17 cellular contexts compared by ENCODE assay signal in the genomic region with DNA sequence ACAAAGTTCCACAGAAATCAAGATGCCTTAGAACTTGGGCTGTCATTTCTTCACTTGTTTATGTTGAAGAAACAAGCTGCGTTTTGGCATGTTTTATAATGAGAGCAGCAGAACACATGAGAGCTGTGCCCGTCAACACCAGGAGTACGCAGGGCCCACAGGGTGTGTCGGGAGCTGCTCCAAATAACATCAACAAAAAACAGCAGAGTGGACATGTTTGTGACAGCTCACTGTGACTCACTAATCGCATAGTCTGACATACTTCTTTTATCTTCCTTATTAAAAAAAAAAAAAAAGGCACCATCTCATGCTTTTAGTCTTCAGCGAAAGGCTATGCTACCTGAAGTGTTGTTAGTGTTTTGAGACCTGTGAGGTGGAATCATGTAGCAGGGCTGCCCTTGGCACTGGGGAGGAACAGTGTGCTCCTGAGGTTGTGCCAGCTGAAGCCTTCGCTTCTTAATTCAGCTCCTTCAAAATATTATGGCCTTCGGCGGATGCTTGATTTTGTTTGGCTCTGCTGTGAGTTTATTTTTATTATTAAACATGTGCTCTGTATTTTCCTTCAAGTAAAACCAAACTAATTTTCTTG. TPM values are rescaled to one million over a fixed set of nuclear protein-coding genes. Genes with fewer than 3 reads are reported as not detected.
DNase-seq lines count a peak whose midpoint lies in the region; ATAC-seq lines count a peak whose summit lies in the region.
"Had no signal": no experiment of that assay in that cellular context is flagged by ENCODE, and none has a peak within 500 bp of the region (broad histone marks: within the 10 kb centered on the region; RNA-seq: fewer than 3 reads in every experiment).

No MANE protein-coding gene starts in this region.

- in situ Hi-C loops in Caki2 (cut with HindIII; ENCODE audit: low pct_unique_long_range_greater_than_20kb, low sequenced_read_pairs) = no loop called here

- H3K4me1 ChIP-seq in esophagus (ENCODE audit: control insufficient read depth in 2 of 2, insufficient read depth in 2 of 2, low read length in 1 of 2) = peaks cover 0 to 4% of the 10 kb centered on the region in 2 donors
- H3K4me1 ChIP-seq: gastrocnemius medialis had no signal

- H3K4me3 Mint-ChIP-seq in stimulated activated effector memory CD8-positive, alpha-beta T cell treated with anti-CD3 and anti-CD28 coated beads, Interleukin-12 subunit alpha, Interleukin-12 subunit beta, amount 100 ng/mL, for 72 hours = no peak overlapping the region
- H3K4me3 Mint-ChIP-seq: activated naive CD8-positive, alpha-beta T cell treated with anti-CD3 and anti-CD28 coated beads, Interleukin-2, amount 10 ng/mL, durations not matched to agents 7 days and 5 days; CD8-positive, alpha-beta T cell; natural killer cell treated with Interleukin-12 subunit alpha and Interleukin-12 subunit beta and Interleukin-15 and Interleukin-18, amount 100 ng/mL, for 72 hours; stimulated activated naive CD8-positive, alpha-beta T cell treated with anti-CD3 and anti-CD28 coated beads, Interleukin-15, Interleukin-2, amounts not matched to agents 100 ng/mL and 50 ng/mL, for 24 hours had no signal

- H3K4me1 Mint-ChIP-seq in stimulated activated effector memory CD8-positive, alpha-beta T cell treated with anti-CD3 and anti-CD28 coated beads, Interleukin-12 subunit alpha, Interleukin-12 subunit beta, amount 100 ng/mL, for 72 hours = no peaks in the 10 kb centered on the region
- H3K4me1 Mint-ChIP-seq: activated naive CD8-positive, alpha-beta T cell treated with anti-CD3 and anti-CD28 coated beads, Interleukin-2, amount 10 ng/mL, durations not matched to agents 7 days and 5 days had no signal

- WGBS in esophagus, 2 donors = 44 to 65% methylated on average over 9 of the region's 9 CpGs

- no peak overlapping the region for H3K4me3 ChIP-seq in esophagus (ENCODE audit: low read depth in 1 of 2, low read length in 2 of 2)
- H3K4me3 ChIP-seq: gastrocnemius medialis, GM12878 had no signal

- no peaks in the 10 kb centered on the region for H3K9me3 Mint-ChIP-seq in stimulated activated effector memory CD8-positive, alpha-beta T cell treated with anti-CD3 and anti-CD28 coated beads, Interleukin-12 subunit alpha, Interleukin-12 subunit beta, amount 100 ng/mL, for 72 hours
- H3K9me3 Mint-ChIP-seq: activated naive CD8-positive, alpha-beta T cell treated with anti-CD3 and anti-CD28 coated beads, Interleukin-2, amount 10 ng/mL, durations not matched to agents 7 days and 5 days; CD8-positive, alpha-beta T cell; natural killer cell treated with Interleukin-12 subunit alpha and Interleukin-12 subunit beta and Interleukin-15 and Interleukin-18, amount 100 ng/mL, for 72 hours; stimulated activated naive CD8-positive, alpha-beta T cell treated with anti-CD3 and anti-CD28 coated beads, Interleukin-15, Interleukin-2, amounts not matched to agents 100 ng/mL and 50 ng/mL, for 24 hours had no signal

- ATAC-seq in HG03135 (IDR thresholded peaks at IDR 0.05; ENCODE audit: unreplicated experiment) (no peak), HG03442 (IDR thresholded peaks at IDR 0.05; ENCODE audit: unreplicated experiment) (no peak)
- no peak for ATAC-seq in stimulated activated effector memory CD8-positive, alpha-beta T cell treated with anti-CD3 and anti-CD28 coated beads, Interleukin-12 subunit alpha, Interleukin-12 subunit beta, amount 100 ng/mL, for 72 hours
- ATAC-seq: CD8-positive, alpha-beta T cell; GM12878; natural killer cell treated with Interleukin-12 subunit alpha and Interleukin-12 subunit beta and Interleukin-15 and Interleukin-18, amount 100 ng/mL, for 72 hours had no signal

- H3K36me3 Mint-ChIP-seq in stimulated activated effector memory CD8-positive, alpha-beta T cell treated with anti-CD3 and anti-CD28 coated beads, Interleukin-12 subunit alpha, Interleukin-12 subunit beta, amount 100 ng/mL, for 72 hours = no peaks in the 10 kb centered on the region
- H3K36me3 Mint-ChIP-seq: activated naive CD8-positive, alpha-beta T cell treated with anti-CD3 and anti-CD28 coated beads, Interleukin-2, amount 10 ng/mL, durations not matched to agents 7 days and 5 days; CD8-positive, alpha-beta T cell; natural killer cell treated with Interleukin-12 subunit alpha and Interleukin-12 subunit beta and Interleukin-15 and Interleukin-18, amount 100 ng/mL, for 72 hours had no signal

- peak overlapping the region; percentile 82 to 93 for H3K27ac ChIP-seq in esophagus (ENCODE audit: low read depth in 2 of 2, low read length in 1 of 2)

- H3K27me3 ChIP-seq in esophagus (ENCODE audit: control insufficient read depth in 1 of 2, insufficient read depth in 2 of 2, low read length in 2 of 2) = no peaks in the 10 kb centered on the region
- H3K27me3 ChIP-seq: gastrocnemius medialis had no signal

- no peak overlapping the region for H3K27ac Mint-ChIP-seq in stimulated activated effector memory CD8-positive, alpha-beta T cell treated with anti-CD3 and anti-CD28 coated beads, Interleukin-12 subunit alpha, Interleukin-12 subunit beta, amount 100 ng/mL, for 72 hours
- H3K27ac Mint-ChIP-seq: activated naive CD8-positive, alpha-beta T cell treated with anti-CD3 and anti-CD28 coated beads, Interleukin-2, amount 10 ng/mL, durations not matched to agents 7 days and 5 days; CD8-positive, alpha-beta T cell; natural killer cell treated with Interleukin-12 subunit alpha and Interleukin-12 subunit beta and Interleukin-15 and Interleukin-18, amount 100 ng/mL, for 72 hours; stimulated activated naive CD8-positive, alpha-beta T cell treated with anti-CD3 and anti-CD28 coated beads, Interleukin-15, Interleukin-2, amounts not matched to agents 100 ng/mL and 50 ng/mL, for 24 hours had no signal

- DNase-seq in Caki2 (ENCODE audit: low read depth) (peak; percentile 57), NCI-H460 (ENCODE audit: extremely low read depth, low read depth) (peak; percentile 33), myocyte (ENCODE audit: low read depth) (peak; percentile 19)
- no peak for DNase-seq in stimulated activated CD4-positive, alpha-beta T cell treated with anti-CD3 and anti-CD28 coated beads, Interleukin-12 subunit alpha, Interleukin-12 subunit beta, amount 100 ng/mL, for 4 hours
- no peak for DNase-seq in stimulated activated effector memory CD8-positive, alpha-beta T cell treated with anti-CD3 and anti-CD28 coated beads, Interleukin-12 subunit alpha, Interleukin-12 subunit beta, amount 100 ng/mL, for 72 hours (ENCODE audit: low spot score in 2 of 2)
- DNase-seq: activated naive CD8-positive, alpha-beta T cell treated with anti-CD3 and anti-CD28 coated beads, Interleukin-2, amount 10 ng/mL, durations not matched to agents 7 days and 5 days; activated T-cell treated with anti-CD3 and anti-CD28 coated beads, Interleukin-2, amount 50 U/mL, for 48 hours; CD8-positive, alpha-beta T cell; effector CD8-positive, alpha-beta T cell; gastrocnemius medialis; NCI-H2081 treated with DMSO at 0.1 percent for 48 hours had no signal

- H3K9me3 ChIP-seq in esophagus (ENCODE audit: control insufficient read depth in 2 of 2, insufficient read depth in 1 of 2, low read depth in 1 of 2, low read length in 1 of 2) = no peaks in the 10 kb centered on the region
- H3K9me3 ChIP-seq: gastrocnemius medialis had no signal

- peaks cover 0 to 8% of the 10 kb centered on the region in 2 donors for H3K36me3 ChIP-seq in esophagus (ENCODE audit: control insufficient read depth in 2 of 2, insufficient read depth in 2 of 2, low read length in 1 of 2)
- H3K36me3 ChIP-seq: gastrocnemius medialis had no signal

RNA-seq across cellular contexts. Expression of gene FHDC1, which starts 32.8 kb away (rescaled TPM):
- 1.7 and 2.8 TPM in 2 replicates for total RNA-seq in Caki2 (2014; rRNA removed; shearing (Covaris generic); ENCODE audit: low replicate concordance)
- total RNA-seq in NCI-H460 (2014; rRNA removed; shearing (Covaris generic)) = 3.3 and 3.8 TPM in 2 replicates
- polyA plus RNA-seq in NCI-H460 (2014; cell fraction: nucleus; rRNA removed) = 8.7 and 12.3 TPM in 2 replicates
- polyA plus RNA-seq in esophagus = 1 to 10 TPM; 4.7 to 6.7 TPM
- total RNA-seq in myocyte = 0.72 and 0.73 TPM in 2 replicates
- 0.45 TPM for polyA plus RNA-seq in myocyte (2012)

Comparison
In these comparisons a context has a peak if more than half of its experiments do, and no peak if none do; other contexts are left out.
1. DNase-seq: peak in Caki2 (single experiment), NCI-H460 (single experiment) and myocyte (single experiment); none in stimulated activated CD4-positive, alpha-beta T cell treated with anti-CD3 and anti-CD28 coated beads, Interleukin-12 subunit alpha, Interleukin-12 subunit beta, amount 100 ng/mL, for 4 hours (single experiment) and stimulated activated effector memory CD8-positive, alpha-beta T cell treated with anti-CD3 and anti-CD28 coated beads, Interleukin-12 subunit alpha, Interleukin-12 subunit beta, amount 100 ng/mL, for 72 hours (0 of 2).